ENCODE assay signal across 15 cellular contexts in genomic region chr16:80058236-80058635, GRCh38.
DNase-seq lines count a peak whose midpoint lies in the region; TF ChIP-seq lines count a peak whose summit lies in the region.
"Had no signal": no experiment of that assay in that cellular context is flagged by ENCODE, and none has a peak within 500 bp of the region (broad histone marks: within the 10 kb centered on the region; RNA-seq: fewer than 3 reads in every experiment).

No MANE protein-coding gene starts in this region.

- no peak overlapping the region for H3K27ac Mint-ChIP-seq in chondrocyte (ENCODE audit: unreplicated experiment)
- H3K27ac Mint-ChIP-seq: HFFc6; T-helper 1 cell treated with Interleukin-12 subunit alpha and Interleukin-12 subunit beta and Interleukin-4 antibody, amounts not matched to agents 30 μg/mL and 1 μg/mL, for 36 hours had no signal

- H3K27me3 Mint-ChIP-seq in chondrocyte (ENCODE audit: low read depth) = no peaks in the 10 kb centered on the region

- TF ChIP-seq CTCF in breast epithelium (IDR thresholded peaks at IDR 0.05) = no peak
- TF ChIP-seq CTCF in uterus (IDR thresholded peaks at IDR 0.05) = no peak
- no peak for TF ChIP-seq CTCF in chondrocyte (IDR thresholded peaks at IDR 0.05)

- peaks cover 31% of the 10 kb centered on the region for H3K4me1 Mint-ChIP-seq in chondrocyte (ENCODE audit: low read depth)

- no peak overlapping the region for H3K4me3 Mint-ChIP-seq in chondrocyte (ENCODE audit: unreplicated experiment)
- H3K4me3 Mint-ChIP-seq: HFFc6; T-helper 1 cell treated with Interleukin-12 subunit alpha and Interleukin-12 subunit beta and Interleukin-4 antibody, amounts not matched to agents 30 μg/mL and 1 μg/mL, for 36 hours had no signal

- H3K9me3 ChIP-seq in breast epithelium (no peaks in the 10 kb centered on the region), uterus (no peaks in the 10 kb centered on the region)

- TF ChIP-seq POLR2A in breast epithelium (IDR thresholded peaks at IDR 0.05) (no peak), uterus (IDR thresholded peaks at IDR 0.05) (no peak)

- H3K27me3 ChIP-seq in breast epithelium (no peaks in the 10 kb centered on the region), uterus (no peaks in the 10 kb centered on the region)

- H3K9me3 Mint-ChIP-seq in chondrocyte (ENCODE audit: low read depth) = no peaks in the 10 kb centered on the region
- H3K9me3 Mint-ChIP-seq: HFFc6; T-helper 1 cell treated with Interleukin-12 subunit alpha and Interleukin-12 subunit beta and Interleukin-4 antibody, amounts not matched to agents 30 μg/mL and 1 μg/mL, for 36 hours had no signal

- H3K36me3 ChIP-seq in breast epithelium (no peaks in the 10 kb centered on the region), uterus (no peaks in the 10 kb centered on the region)

- no peaks in the 10 kb centered on the region for H3K4me1 ChIP-seq in breast epithelium
- H3K4me1 ChIP-seq in uterus = no peaks in the 10 kb centered on the region
- H3K4me1 ChIP-seq: parathyroid adenoma had no signal

- peak overlapping the region in 2 of 3 donors; percentile 11 to 44 for H3K4me3 ChIP-seq in breast epithelium
- no peak overlapping the region for H3K4me3 ChIP-seq in uterus

- H3K36me3 Mint-ChIP-seq in chondrocyte (ENCODE audit: low read depth) = no peaks in the 10 kb centered on the region

- peak in 1 of 2 donors; percentile 37 for DNase-seq in breast epithelium (ENCODE audit: low spot score in 2 of 2)
- DNase-seq in head of caudate nucleus = peak in 27 of 42 donors; percentile 12 to 59 (median 22)
- peak; percentile 73 for DNase-seq in mucosa of gallbladder (ENCODE audit: low spot score)
- peak; percentile 78 to 86 for DNase-seq in uterus
- no peak for DNase-seq in NCI-H69 (lab: John Stamatoyannopoulos, UW)
- no peak for DNase-seq in EL
- DNase-seq in chondrocyte (ENCODE audit: low spot score) = no peak
- DNase-seq: activated CD8-positive, alpha-beta memory T cell treated with anti-CD3 and anti-CD28 coated beads, Interleukin-2, amount 50 U/mL, for 4 hours; activated naive CD4-positive, alpha-beta T cell treated with anti-CD3 and anti-CD28 coated beads, Interleukin-2, amount 50 U/mL, for 16 hours; central memory CD4-positive, alpha-beta T cell; HFFc6; NCI-H2081 treated with DMSO at 0.1 percent for 48 hours had no signal

- intact Hi-C loops in breast epithelium (cut with DNase I; ENCODE audit: low total_unique reads) = no loop called here
- intact Hi-C loops in head of caudate nucleus (cut with DNase I) = no loop called here
- intact Hi-C loops in uterus (cut with DNase I; ENCODE audit: low total_unique reads) = no loop called here

- peak overlapping the region; percentile 50 to 78 for H3K27ac ChIP-seq in breast epithelium
- H3K27ac ChIP-seq in uterus = peak overlapping the region; percentile 68 to 75
- H3K27ac ChIP-seq: parathyroid adenoma, RWPE1 had no signal

Comparison
In these comparisons a context has a peak if more than half of its experiments do, and no peak if none do; other contexts are left out.
1. DNase-seq: peak in head of caudate nucleus (27 of 42), mucosa of gallbladder (single experiment) and uterus (2 of 2); none in NCI-H69 (single experiment), EL (single experiment) and chondrocyte (single experiment).
2. H3K4me3 ChIP-seq: peak in breast epithelium (2 of 3); none in uterus (0 of 2).